Comparison of ENCODE assay signal across 18 cellular contexts in the genomic region with DNA sequence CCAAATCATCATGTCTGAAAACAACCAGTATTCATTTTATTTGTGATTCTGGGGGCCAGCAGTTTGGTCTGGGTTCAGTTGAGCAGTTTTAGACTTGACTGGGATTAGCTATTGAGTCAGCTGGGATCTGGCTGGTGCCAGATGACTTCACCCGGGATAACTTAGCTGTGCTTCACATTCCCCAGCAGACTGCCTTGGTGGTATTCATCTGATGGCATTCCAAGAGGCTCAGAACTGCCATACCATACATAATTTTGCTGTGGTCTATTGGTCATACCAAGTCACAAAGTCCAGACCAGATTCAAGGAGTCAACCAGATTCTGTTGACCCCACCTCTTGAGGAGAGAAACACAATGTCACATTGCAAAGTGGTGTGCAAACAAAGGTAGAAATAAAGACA.
"Had no signal": no experiment of that assay in that cellular context is flagged by ENCODE, and none has a peak within 500 bp of the region (broad histone marks: within the 10 kb centered on the region; RNA-seq: fewer than 3 reads in every experiment).

No MANE protein-coding gene starts in this region.

- H3K36me3 ChIP-seq: left ventricle myocardium inferior, tibial nerve had no signal

- H3K27me3 Mint-ChIP-seq: activated CD4-positive, alpha-beta T cell treated with anti-CD3 and anti-CD28 coated beads, Interleukin-2, amount 10 ng/mL, durations not matched to agents 24 days and 14 days; activated naive CD8-positive, alpha-beta T cell treated with anti-CD3 and anti-CD28 coated beads for 36 hours; natural killer cell treated with Interleukin-12 subunit alpha and Interleukin-12 subunit beta and Interleukin-15 and Interleukin-18, amount 100 ng/mL, for 72 hours had no signal

- H3K4me3 ChIP-seq: left ventricle myocardium inferior, tibial nerve had no signal

- FAIRE-seq: kidney, TTC549 had no signal

- H3K27me3 ChIP-seq: tibial nerve had no signal

- H3K9me3 Mint-ChIP-seq: activated CD4-positive, alpha-beta T cell treated with anti-CD3 and anti-CD28 coated beads, Interleukin-2, amount 10 ng/mL, durations not matched to agents 24 days and 14 days; activated naive CD8-positive, alpha-beta T cell treated with anti-CD3 and anti-CD28 coated beads for 36 hours had no signal

- ATAC-seq: activated CD8-positive, alpha-beta T cell treated with anti-CD3 and anti-CD28 coated beads, Interleukin-2, amount 10 ng/mL, durations not matched to agents 7 days and 5 days; natural killer cell treated with Interleukin-12 subunit alpha and Interleukin-12 subunit beta and Interleukin-15 and Interleukin-18, amount 100 ng/mL, for 72 hours had no signal

- H3K4me3 Mint-ChIP-seq: activated CD4-positive, alpha-beta T cell treated with anti-CD3 and anti-CD28 coated beads, Interleukin-2, amount 10 ng/mL, durations not matched to agents 24 days and 14 days; activated CD8-positive, alpha-beta T cell treated with anti-CD3 and anti-CD28 coated beads, Interleukin-2, amount 10 ng/mL, durations not matched to agents 7 days and 5 days; activated naive CD8-positive, alpha-beta T cell treated with anti-CD3 and anti-CD28 coated beads for 36 hours; natural killer cell treated with Interleukin-12 subunit alpha and Interleukin-12 subunit beta and Interleukin-15 and Interleukin-18, amount 100 ng/mL, for 72 hours had no signal

- H3K27ac Mint-ChIP-seq: activated CD4-positive, alpha-beta T cell treated with anti-CD3 and anti-CD28 coated beads, Interleukin-2, amount 10 ng/mL, durations not matched to agents 24 days and 14 days; activated CD8-positive, alpha-beta T cell treated with anti-CD3 and anti-CD28 coated beads, Interleukin-2, amount 10 ng/mL, durations not matched to agents 7 days and 5 days; activated naive CD8-positive, alpha-beta T cell treated with anti-CD3 and anti-CD28 coated beads for 36 hours; natural killer cell treated with Interleukin-12 subunit alpha and Interleukin-12 subunit beta and Interleukin-15 and Interleukin-18, amount 100 ng/mL, for 72 hours had no signal

- H3K4me1 ChIP-seq: left ventricle myocardium inferior, tibial nerve had no signal

- H3K4me1 Mint-ChIP-seq: activated CD4-positive, alpha-beta T cell treated with anti-CD3 and anti-CD28 coated beads, Interleukin-2, amount 10 ng/mL, durations not matched to agents 24 days and 14 days; activated naive CD8-positive, alpha-beta T cell treated with anti-CD3 and anti-CD28 coated beads for 36 hours had no signal

- H3K27ac ChIP-seq: epithelial cell of prostate, left ventricle myocardium inferior, tibial nerve had no signal

- H3K36me3 Mint-ChIP-seq: activated naive CD8-positive, alpha-beta T cell treated with anti-CD3 and anti-CD28 coated beads for 36 hours; natural killer cell treated with Interleukin-12 subunit alpha and Interleukin-12 subunit beta and Interleukin-15 and Interleukin-18, amount 100 ng/mL, for 72 hours had no signal

- DNase-seq: activated CD4-positive, alpha-beta T cell treated with anti-CD3 and anti-CD28 coated beads, Interleukin-2, amount 10 ng/mL, durations not matched to agents 24 days and 14 days; activated CD4-positive, CD25-positive, alpha-beta regulatory T cell; activated CD8-positive, alpha-beta memory T cell treated with anti-CD3 and anti-CD28 coated beads, Interleukin-2, amount 50 U/mL, for 4 hours; activated CD8-positive, alpha-beta T cell treated with anti-CD3 and anti-CD28 coated beads, Interleukin-2, amount 10 ng/mL, durations not matched to agents 7 days and 5 days; activated gamma-delta T cell treated with Interleukin-2 at 50 U/mL for 16 hours; activated naive CD8-positive, alpha-beta T cell treated with anti-CD3 and anti-CD28 coated beads for 36 hours; dermis blood vessel endothelial cell; kidney; left ventricle myocardium inferior; retina; stimulated activated CD4-positive, alpha-beta T cell treated with anti-CD3 and anti-CD28 coated beads, Interleukin-15, amount 100 ng/mL, for 24 hours; stimulated activated CD4-positive, alpha-beta T cell treated with anti-CD3 and anti-CD28 coated beads, Interleukin-4, amount 100 ng/mL, for 24 hours; stimulated activated naive CD4-positive, alpha-beta T cell; substantia nigra had no signal
